15 cellular contexts compared by ENCODE assay signal in genomic region chr1:54551891-54552290, GRCh38. TPM values are rescaled to one million over a fixed set of nuclear protein-coding genes. Genes with fewer than 3 reads are reported as not detected.
A peak's percentile ranks its signal among the peaks of the same experiment; 100 is the strongest.
DNase-seq lines count a peak whose midpoint lies in the region; ATAC-seq and TF ChIP-seq lines count a peak whose summit lies in the region.
"Had no signal": no experiment of that assay in that cellular context is flagged by ENCODE, and none has a peak within 500 bp of the region (broad histone marks: within the 10 kb centered on the region; RNA-seq: fewer than 3 reads in every experiment).

No MANE protein-coding gene starts in this region.

- H3K36me3 Mint-ChIP-seq in chondrocyte (ENCODE audit: low read depth) = peaks cover 3% of the 10 kb centered on the region

- H3K27ac Mint-ChIP-seq in chondrocyte (ENCODE audit: unreplicated experiment) = no peak overlapping the region
- H3K27ac Mint-ChIP-seq: B cell; CD4-positive, alpha-beta T cell had no signal

- in situ Hi-C loops in gastrocnemius medialis (cut with MboI; ENCODE audit: low sequenced_read_pairs in 4 of 4) = no loop called here

- 96 to 100% methylated on average over 3 of the region's 3 CpGs for WGBS in lower leg skin, 2 donors

- peaks cover 9% of the 10 kb centered on the region for H3K9me3 Mint-ChIP-seq in chondrocyte (ENCODE audit: low read depth)

- H3K27ac ChIP-seq in gastrocnemius medialis = peak overlapping the region in 3 of 4 donors; percentile 47 to 67 (median 51)
- H3K27ac ChIP-seq: 22Rv1 had no signal

- no peaks in the 10 kb centered on the region for H3K4me1 Mint-ChIP-seq in chondrocyte (ENCODE audit: low read depth)
- H3K4me1 Mint-ChIP-seq: B cell had no signal

- H3K27me3 Mint-ChIP-seq in chondrocyte (ENCODE audit: low read depth) = no peaks in the 10 kb centered on the region
- H3K27me3 Mint-ChIP-seq: CD4-positive, alpha-beta T cell had no signal

- peaks cover 28% of the 10 kb centered on the region in 2 donors for H3K4me1 ChIP-seq in gastrocnemius medialis
- H3K4me1 ChIP-seq: HAP-1 had no signal

- H3K27me3 ChIP-seq in gastrocnemius medialis = no peaks in the 10 kb centered on the region

- H3K36me3 ChIP-seq in gastrocnemius medialis = no peaks in the 10 kb centered on the region
- H3K36me3 ChIP-seq: HAP-1 had no signal

- ATAC-seq in gastrocnemius medialis (no peak), HG03135 (IDR thresholded peaks at IDR 0.05; ENCODE audit: unreplicated experiment) (no peak)

- H3K4me3 ChIP-seq in gastrocnemius medialis = no peak overlapping the region
- H3K4me3 ChIP-seq in lower leg skin (ENCODE audit: low read depth, poor library complexity, severe bottlenecking) = no peak overlapping the region
- H3K4me3 ChIP-seq: HAP-1 had no signal

- no peaks in the 10 kb centered on the region for H3K9me3 ChIP-seq in gastrocnemius medialis

- DNase-seq in activated CD8-positive, alpha-beta memory T cell treated with anti-CD3 and anti-CD28 coated beads, Interleukin-2, amount 50 U/mL, for 48 hours = peak; percentile 18
- DNase-seq in activated CD8-positive, alpha-beta memory T cell treated with anti-CD3 and anti-CD28 coated beads for 24 hours = no peak
- DNase-seq in GM10266 (ENCODE audit: extremely low spot score) (peak; percentile 5), chondrocyte (ENCODE audit: low spot score) (peak; percentile 27), gastrocnemius medialis (no peak), LoVo (ENCODE audit: low spot score) (no peak), lower leg skin (ENCODE audit: low spot score in 2 of 2) (no peak)
- DNase-seq: C1 segment of cervical spinal cord; Calu3; CD4-positive, alpha-beta T cell; DMS79 had no signal

- TF ChIP-seq CTCF in GM10266 (IDR thresholded peaks at IDR 0.05; ENCODE audit: control insufficient read depth, insufficient read depth, low read depth, missing control alignments) (no peak), chondrocyte (IDR thresholded peaks at IDR 0.05) (no peak), gastrocnemius medialis (IDR thresholded peaks at IDR 0.05 in 4 of 5, conservative IDR thresholded peaks at IDR 0.05 in 1 of 5) (no peak), lower leg skin (IDR thresholded peaks at IDR 0.05) (no peak)

- H3K4me3 Mint-ChIP-seq in chondrocyte (ENCODE audit: unreplicated experiment) = no peak overlapping the region
- H3K4me3 Mint-ChIP-seq: B cell; CD4-positive, alpha-beta T cell had no signal

- intact Hi-C loops in gastrocnemius medialis (cut with DNase I; ENCODE audit: low total_unique reads) (loop anchor here (10.0 kb wide), 1 partner anchor 1847 kb away; no protein-coding TSS in a partner anchor), lower leg skin (cut with DNase I; ENCODE audit: low total_unique reads) (no loop called here)

- TF ChIP-seq POLR2A in gastrocnemius medialis (IDR thresholded peaks at IDR 0.05) (no peak), lower leg skin (IDR thresholded peaks at IDR 0.05) (no peak)

RNA-seq across cellular contexts. Expression of gene ACOT11, which starts 3.9 kb away (rescaled TPM):
- total RNA-seq in chondrocyte (0.25 to 0.56 TPM (median 0.41 TPM) in 3 replicates), gastrocnemius medialis (1 to 10 TPM in 2 of 4 donors, under 1 TPM in 2; 0.90 to 3.2 (median 1.2) TPM), lower leg skin (1 to 10 TPM; 1.9 to 3.9 (median 2.2) TPM)

Comparison
In these comparisons a context has a peak if more than half of its experiments do, and no peak if none do; other contexts are left out.
1. DNase-seq: peak in activated CD8-positive, alpha-beta memory T cell treated with anti-CD3 and anti-CD28 coated beads, Interleukin-2, amount 50 U/mL, for 48 hours (single experiment), GM10266 (single experiment) and chondrocyte (single experiment); none in activated CD8-positive, alpha-beta memory T cell treated with anti-CD3 and anti-CD28 coated beads for 24 hours (single experiment), gastrocnemius medialis (0 of 2), LoVo (single experiment) and lower leg skin (0 of 2).